ENCODE assay signal across 9 cellular contexts in the genomic region with DNA sequence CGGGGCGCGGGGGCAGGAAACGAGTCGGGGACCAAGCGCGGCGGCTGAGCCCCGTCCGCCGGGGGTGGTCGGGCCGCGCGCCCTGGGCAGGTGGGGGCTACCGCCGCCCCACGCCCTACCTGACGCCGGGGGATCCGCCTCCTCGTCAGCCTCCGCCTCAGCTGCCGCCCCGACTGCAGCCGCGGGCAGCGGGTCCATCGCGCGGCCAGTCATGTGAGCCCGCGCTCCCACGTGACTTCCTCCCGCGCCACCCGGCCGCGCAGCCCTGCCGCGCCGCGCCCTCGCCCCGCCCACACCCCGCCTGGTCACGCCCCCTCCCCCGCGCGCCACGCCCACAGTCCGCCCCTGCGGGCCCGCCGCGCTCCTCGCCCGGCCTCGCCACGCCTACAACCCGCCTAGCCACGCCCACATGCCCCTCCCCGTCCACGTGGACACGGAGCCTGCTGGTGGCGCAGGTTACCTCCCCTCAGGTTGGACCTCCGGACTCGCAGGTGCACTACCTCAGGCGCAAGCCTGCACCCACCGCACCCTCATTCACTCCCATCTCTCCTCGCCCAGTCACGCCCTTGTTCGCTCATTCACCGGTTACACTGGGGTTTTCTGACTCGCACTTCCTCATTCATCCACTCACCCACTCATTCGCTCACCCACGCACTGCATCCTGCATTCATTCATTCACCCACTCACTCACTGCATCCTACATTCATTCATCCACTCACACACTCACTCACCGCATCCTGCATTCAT. TPM values are rescaled to one million over a fixed set of nuclear protein-coding genes. Genes with fewer than 3 reads are reported as not detected.
DNase-seq lines count a peak whose midpoint lies in the region; ATAC-seq, FAIRE-seq and TF ChIP-seq lines count a peak whose summit lies in the region.
"Had no signal": no experiment of that assay in that cellular context is flagged by ENCODE, and none has a peak within 500 bp of the region (broad histone marks: within the 10 kb centered on the region; RNA-seq: fewer than 3 reads in every experiment).

A gene with protein sequence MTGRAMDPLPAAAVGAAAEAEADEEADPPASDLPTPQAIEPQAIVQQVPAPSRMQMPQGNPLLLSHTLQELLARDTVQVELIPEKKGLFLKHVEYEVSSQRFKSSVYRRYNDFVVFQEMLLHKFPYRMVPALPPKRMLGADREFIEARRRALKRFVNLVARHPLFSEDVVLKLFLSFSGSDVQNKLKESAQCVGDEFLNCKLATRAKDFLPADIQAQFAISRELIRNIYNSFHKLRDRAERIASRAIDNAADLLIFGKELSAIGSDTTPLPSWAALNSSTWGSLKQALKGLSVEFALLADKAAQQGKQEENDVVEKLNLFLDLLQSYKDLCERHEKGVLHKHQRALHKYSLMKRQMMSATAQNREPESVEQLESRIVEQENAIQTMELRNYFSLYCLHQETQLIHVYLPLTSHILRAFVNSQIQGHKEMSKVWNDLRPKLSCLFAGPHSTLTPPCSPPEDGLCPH (minus strand): TSS at position 233 of the 747 bp plus-strand sequence. CDS start 20 bp downstream, at position 213.

- peak within 1 kb of the TSS; percentile 80 to 95 (median 88) for H3K27ac ChIP-seq in BLaER1 treated with 17β-estradiol and CSF1 and Interleukin-3, amounts not matched to agents 10 nM and 100 nM
- peak within 1 kb of the TSS; percentile 75 for H3K27ac ChIP-seq in HepG2 (ENCODE audit: extremely low read length, insufficient read depth, low read length)

- H3K4me1 ChIP-seq in BLaER1 treated with 17β-estradiol and CSF1 and Interleukin-3, amounts not matched to agents 10 nM and 100 nM = peaks cover 61 to 72% (median 66%) of the 10 kb centered on the region in 10 experiments
- peaks cover 41% of the 10 kb centered on the region for H3K4me1 ChIP-seq in HepG2 (ENCODE audit: insufficient read depth, low read length)

- peaks cover 30% of the 10 kb centered on the region for H3K79me2 ChIP-seq in HepG2 (ENCODE audit: insufficient read depth, low read length)

- ATAC-seq in GM19351 (IDR thresholded peaks at IDR 0.05; ENCODE audit: unreplicated experiment) = peak; percentile 61
- ATAC-seq in HG03469 (IDR thresholded peaks at IDR 0.05; ENCODE audit: unreplicated experiment) = peak; percentile 45
- peak; percentile 90 for ATAC-seq in HepG2

- peak; percentile 50 for TF ChIP-seq CTCF in HepG2 (CRISPR knock-in tag; IDR thresholded peaks at IDR 0.05)

- DNase-seq in NCI-H69 (lab: John Stamatoyannopoulos, UW) (peak; percentile 99), dermis blood vessel endothelial cell (peak; percentile 93), HepG2 (ENCODE audit: low spot score) (peak; percentile 77)
- peak; percentile 91 to 93 for DNase-seq in activated CD4-positive, alpha-beta T cell treated with anti-CD3 and anti-CD28 coated beads, Interleukin-2, amount 50 U/mL, for 24 hours (ENCODE audit: low read depth in 1 of 2, low spot score in 1 of 2)
- peak; percentile 95 to 99 for DNase-seq in stimulated activated CD4-positive, alpha-beta T cell treated with anti-CD3 and anti-CD28 coated beads, Interleukin-2, amount 100 ng/mL, for 48 hours

- H3K4me3 ChIP-seq in BLaER1 treated with 17β-estradiol and CSF1 and Interleukin-3, amounts not matched to agents 10 nM and 100 nM = peak within 1 kb of the TSS; percentile 71 to 95 (median 84)
- peak within 1 kb of the TSS; percentile 86 to 96 (median 89) for H3K4me3 ChIP-seq in HepG2 (replicated peaks in 1 of 3; ENCODE audit: insufficient read depth in 1 of 3, low read depth in 2 of 3, low read length in 3 of 3)

- TF ChIP-seq POLR2A in HepG2 (IDR thresholded peaks at IDR 0.05; ENCODE audit: insufficient read depth in 1 of 2, low read depth in 2 of 2, low read length in 2 of 2) = peak; percentile 72 to 84

- 3% methylated on average over 22 of the region's 78 CpGs for WGBS in HepG2 (ENCODE audit: low lambda C conversion rate)

- in situ Hi-C loops in HepG2 (cut with HindIII; ENCODE audit: extremely low pct_ligation_motif_present, low pct_unique_long_range_greater_than_20kb) = no loop called here

- CTCF ChIA-PET in HepG2 (lab: Yijun Ruan, JAX; ENCODE audit: low intra/inter-chr PET ratio, low total read pairs) = no interaction called here

- peaks cover 5 to 34% (median 16%) of the 10 kb centered on the region in 11 experiments; a peak in 14 of 22 replicates for H4K20me1 ChIP-seq in BLaER1 treated with 17β-estradiol and CSF1 and Interleukin-3, amounts not matched to agents 10 nM and 100 nM
- H4K20me1 ChIP-seq in HepG2 (ENCODE audit: insufficient read depth, low read length) = no peaks in the 10 kb centered on the region

- no peak within 1 kb of the TSS for H2AFZ ChIP-seq in HepG2 (ENCODE audit: low read length)

- no peaks in the 10 kb centered on the region for H3K27me3 ChIP-seq in BLaER1 treated with 17β-estradiol and CSF1 and Interleukin-3, amounts not matched to agents 10 nM and 100 nM
- H3K27me3 ChIP-seq in HepG2 (ENCODE audit: control insufficient read depth in 1 of 2, insufficient read depth in 2 of 2, low read length in 2 of 2) = no peaks in the 10 kb centered on the region; a peak in 1 of 5 replicates

- BruUV-seq in HepG2 (replicated peaks; lab: Mats Ljungman, UMichigan) = no TSS peak

- H3K9me3 ChIP-seq in BLaER1 treated with 17β-estradiol and CSF1 and Interleukin-3, amounts not matched to agents 10 nM and 100 nM (replicated peaks in 1 of 11) = peaks cover 0 to 13% (median 7%) of the 10 kb centered on the region in 11 experiments; a peak in 10 of 22 replicates
- no peaks in the 10 kb centered on the region for H3K9me3 ChIP-seq in HepG2 (ENCODE audit: low read length)

- 0 out of 2 replicates have a peak, but pooled peaks have one; percentile 8 for TF ChIP-seq RAD21 in HepG2 (CRISPR knock-in tag; IDR thresholded peaks at IDR 0.05)

- no peak for TF ChIP-seq EP300 in HepG2 (IDR thresholded peaks at IDR 0.05; ENCODE audit: low read depth in 2 of 2, low read length in 2 of 2)
- TF ChIP-seq EP300 in HepG2 (CRISPR knock-in tag; IDR thresholded peaks at IDR 0.05; ENCODE audit: borderline replicate concordance) = no peak

- H3K36me3 ChIP-seq in BLaER1 treated with 17β-estradiol and CSF1 and Interleukin-3, amounts not matched to agents 10 nM and 100 nM = peaks cover 5 to 11% (median 9%) of the 10 kb centered on the region in 11 experiments; a peak in 15 of 22 replicates
- H3K36me3 ChIP-seq in HepG2 (replicated peaks in 1 of 2; ENCODE audit: control insufficient read depth in 1 of 2, insufficient read depth in 2 of 2, low read length in 2 of 2) = 0 out of 5 replicates have a peak, but pooled peaks cover 2 to 4% of the 10 kb centered on the region in 2 experiments

- POLR2A ChIA-PET in HepG2 (lab: Yijun Ruan, JAX) = interaction anchor here (2.1 kb wide), 1 partner anchor 40 kb away, joined by 9 read pairs; a partner anchor contains a TSS

- intact Hi-C loops in HepG2 (cut with micrococcal nuclease; ENCODE audit: unreplicated experiment) = loop anchor here (1.0 to 10.0 kb wide), 2 partner anchors 45 to 70 kb away; a partner anchor contains a TSS

- peak within 1 kb of the TSS; percentile 84 to 99 (median 90) for H3K9ac ChIP-seq in BLaER1 treated with 17β-estradiol and CSF1 and Interleukin-3, amounts not matched to agents 10 nM and 100 nM
- peak within 1 kb of the TSS; percentile 90 for H3K9ac ChIP-seq in HepG2 (ENCODE audit: insufficient read depth, low read depth, low read length)

- FAIRE-seq in HepG2 (lab: Jason Lieb, UNC) = peak; percentile 49
- FAIRE-seq: endometrium had no signal

- peak within 1 kb of the TSS; percentile 80 to 98 (median 92) for H3K4me2 ChIP-seq in BLaER1 treated with 17β-estradiol and CSF1 and Interleukin-3, amounts not matched to agents 10 nM and 100 nM
- H3K4me2 ChIP-seq in HepG2 (ENCODE audit: low read depth, low read length) = peak within 1 kb of the TSS; percentile 90

TF ChIP-seq in HepG2, 621 proteins besides CTCF, POLR2A, EP300 and RAD21 (continues in another document):
- no peak for TF ChIP-seq SRSF9 (IDR thresholded peaks at IDR 0.05; ENCODE audit: borderline replicate concordance, insufficient read depth, low read depth, low read length, poor library complexity, severe bottlenecking)
- TF ChIP-seq ZNF660 (CRISPR knock-in tag; IDR thresholded peaks at IDR 0.05; ENCODE audit: borderline replicate concordance, low read depth) = no peak
- no peak for TF ChIP-seq IRX3 (CRISPR knock-in tag; IDR thresholded peaks at IDR 0.05; ENCODE audit: borderline replicate concordance, low read depth)
- no peak for TF ChIP-seq ZNF230 (CRISPR knock-in tag; IDR thresholded peaks at IDR 0.05)
- peak; percentile 85 for TF ChIP-seq ARNTL (CRISPR knock-in tag; IDR thresholded peaks at IDR 0.05)

RNA-seq across cellular contexts. Expression of the gene that starts here (rescaled TPM):
- total RNA-seq in dermis blood vessel endothelial cell (9.4 and 18.5 TPM in 2 replicates), HepG2 (2016; rRNA removed; fragmentation: Illumina TruSeq; extraction: Trizol) (20.6 and 33.7 TPM in 2 replicates)
- 10.1 and 10.2 TPM in 2 replicates for total RNA-seq in HepG2 (2016; cell fraction: cytosol; rRNA removed; fragmentation: Illumina TruSeq; extraction: Trizol; ENCODE audit: low read depth)
- 22.2 and 35.3 TPM in 2 replicates for total RNA-seq in HepG2 (2016; cell fraction: insoluble cytoplasmic fraction; rRNA removed; fragmentation: Illumina TruSeq; extraction: Trizol)
- total RNA-seq in HepG2 (2016; cell fraction: membrane; rRNA removed; fragmentation: Illumina TruSeq; extraction: Trizol) = 13.0 and 13.3 TPM in 2 replicates
- total RNA-seq in HepG2 (2016; cell fraction: nucleus; rRNA removed; fragmentation: Illumina TruSeq; extraction: Trizol) = 18.8 and 19.1 TPM in 2 replicates
- 45.2 and 46.2 TPM in 2 replicates for polyA plus RNA-seq in HepG2 (2011; rRNA removed)
- 17.4 and 28.0 TPM in 2 replicates for polyA plus RNA-seq in HepG2 (2011; cell fraction: cytosol; rRNA removed)
- polyA plus RNA-seq in HepG2 (2011; cell fraction: nucleus; rRNA removed) = 34.3 and 35.3 TPM in 2 replicates
- 22.7 and 25.0 TPM in 2 replicates for polyA plus RNA-seq in HepG2 (2012)
- polyA plus RNA-seq in HepG2 (2016; cell fraction: cytosol; fragmentation: Illumina TruSeq; extraction: Trizol; ENCODE audit: low read depth) = 8.9 and 11.6 TPM in 2 replicates
- 46.0 and 46.5 TPM in 2 replicates for polyA plus RNA-seq in HepG2 (2016; cell fraction: insoluble cytoplasmic fraction; fragmentation: Illumina TruSeq; extraction: Trizol; ENCODE audit: low read depth)
- polyA plus RNA-seq in HepG2 (2016; cell fraction: membrane; fragmentation: Illumina TruSeq; extraction: Trizol; ENCODE audit: low read depth) = 14.2 and 16.9 TPM in 2 replicates
- 34.2 and 34.5 TPM in 2 replicates for polyA plus RNA-seq in HepG2 (2016; cell fraction: nucleus; fragmentation: Illumina TruSeq; extraction: Trizol; ENCODE audit: insufficient read depth, low read depth)
- polyA minus RNA-seq in HepG2 (2011; rRNA and poly(A)+ RNA removed; ENCODE audit: low replicate concordance) = 102 and 111 TPM in 2 replicates
- 18.2 and 21.3 TPM in 2 replicates for polyA minus RNA-seq in HepG2 (2011; cell fraction: cytosol; rRNA and poly(A)+ RNA removed)
- polyA minus RNA-seq in HepG2 (2011; cell fraction: nucleus; rRNA and poly(A)+ RNA removed) = 8.0 and 15.6 TPM in 2 replicates

Comparison
In these comparisons a context has a peak if more than half of its experiments do, and no peak if none do; other contexts are left out.
1. Peak in every context shown above with its lines: DNase-seq, ATAC-seq, H3K4me3 ChIP-seq and H3K27ac ChIP-seq.